Comparison of ENCODE assay signal across 2 cellular contexts in genomic region chr12:26126340-26127284, GRCh38.
TF ChIP-seq lines count a peak whose summit lies in the region.

No MANE protein-coding gene starts in this region.

TF ChIP-seq in IMR-90, 13 proteins besides CTCF, POLR2A, EP300 and RAD21 (continued from another document):
- no peak; the same call in 1 of the 2 replicates for TF ChIP-seq MAZ (IDR thresholded peaks at IDR 0.05; ENCODE audit: borderline replicate concordance, low read depth, low read length)
- no peak for TF ChIP-seq SMC3 (IDR thresholded peaks at IDR 0.05; ENCODE audit: low read depth, low read length)
- TF ChIP-seq ELK1 (IDR thresholded peaks at IDR 0.05; ENCODE audit: borderline replicate concordance, low read depth, low read length) = no peak

TF ChIP-seq in SK-N-SH, 30 proteins besides CTCF, POLR2A, EP300 and RAD21 (continued from another document):
- TF ChIP-seq PBX3 (IDR thresholded peaks at IDR 0.05) (no peak), RXRA (IDR thresholded peaks at IDR 0.05; ENCODE audit: borderline replicate concordance, low read depth) (peak; percentile 28; the same call in 1 of the 2 replicates), MXI1 (IDR thresholded peaks at IDR 0.05; ENCODE audit: low read depth, low read length) (no peak), RFX5 (IDR thresholded peaks at IDR 0.05; ENCODE audit: low read length) (no peak), FOXM1 (IDR thresholded peaks at IDR 0.05; ENCODE audit: low read depth) (no peak), USF1 (IDR thresholded peaks at IDR 0.05; ENCODE audit: borderline replicate concordance, low read depth) (peak; percentile 89), FOXJ3 (CRISPR knock-in tag; IDR thresholded peaks at IDR 0.05) (no peak), RCOR1 (IDR thresholded peaks at IDR 0.05; ENCODE audit: low read length) (peak; percentile 8; the same call in 1 of the 2 replicates), MAX (IDR thresholded peaks at IDR 0.05; ENCODE audit: low read depth) (peak; percentile 42; the same call in 1 of the 2 replicates), ZBTB33 (IDR thresholded peaks at IDR 0.05; ENCODE audit: borderline replicate concordance, low read depth) (no peak), NFIC (IDR thresholded peaks at IDR 0.05; ENCODE audit: borderline replicate concordance) (0 out of 2 replicates have a peak, but pooled peaks have one; percentile 1), TCF12 (IDR thresholded peaks at IDR 0.05) (peak; percentile 2; the same call in 1 of the 2 replicates), TAF1 (IDR thresholded peaks at IDR 0.05; ENCODE audit: borderline replicate concordance, low read depth, low read length) (0 out of 2 replicates have a peak, but pooled peaks have one; percentile 26)
